Comparison of ENCODE assay signal across 18 cellular contexts in genomic region chr7:98322331-98323260, GRCh38. TPM values are rescaled to one million over a fixed set of nuclear protein-coding genes. Genes with fewer than 3 reads are reported as not detected.
DNase-seq lines count a peak whose midpoint lies in the region; ATAC-seq, FAIRE-seq and TF ChIP-seq lines count a peak whose summit lies in the region.
"Had no signal": no experiment of that assay in that cellular context is flagged by ENCODE, and none has a peak within 500 bp of the region (broad histone marks: within the 10 kb centered on the region; RNA-seq: fewer than 3 reads in every experiment).

No MANE protein-coding gene starts in this region.

- TF ChIP-seq EP300 in HepG2 (IDR thresholded peaks at IDR 0.05; ENCODE audit: low read depth in 2 of 2, low read length in 2 of 2) (no peak), HepG2 (CRISPR knock-in tag; IDR thresholded peaks at IDR 0.05; ENCODE audit: borderline replicate concordance) (no peak)

- peaks cover 30% of the 10 kb centered on the region for H3K79me2 ChIP-seq in PC-3 (ENCODE audit: low read length)
- H3K79me2 ChIP-seq in HepG2 (ENCODE audit: insufficient read depth, low read length), result peaks cover 2% of the 10 kb centered on the region

- H3K36me3 ChIP-seq in PC-3 (ENCODE audit: low read depth, low read length) (no peaks in the 10 kb centered on the region), endodermal cell (ENCODE audit: control insufficient read depth, insufficient read depth, low read length) (peaks cover 2% of the 10 kb centered on the region), HepG2 (replicated peaks in 1 of 2; ENCODE audit: control insufficient read depth in 1 of 2, insufficient read depth in 2 of 2, low read length in 2 of 2) (peaks cover 1 to 8% of the 10 kb centered on the region in 2 experiments; a peak in 1 of 5 replicates)
- H3K36me3 ChIP-seq: HAP-1 had no signal

- DNase-seq in COLO668 (lab: John Stamatoyannopoulos, UW; ENCODE audit: unreplicated experiment), result peak; percentile 4
- DNase-seq in PC-3, result peak; percentile 2
- peak; percentile 64 for DNase-seq in endodermal cell
- peak; percentile 7 for DNase-seq in HepG2 (ENCODE audit: low spot score)
- no peak for DNase-seq in HCEC 1CT
- no peak for DNase-seq in stimulated activated CD8-positive, alpha-beta memory T cell treated with anti-CD3 and anti-CD28 coated beads, Interleukin-4, amount 100 ng/mL, for 48 hours
- no peak for DNase-seq in NCI-H345 (lab: John Stamatoyannopoulos, UW)
- DNase-seq: activated CD4-positive, alpha-beta T cell treated with anti-CD3 and anti-CD28 coated beads, Interleukin-2, amount 10 ng/mL, durations not matched to agents 24 days and 14 days; activated CD8-positive, alpha-beta memory T cell treated with anti-CD3 and anti-CD28 coated beads, Interleukin-2, amount 50 U/mL, for 4 hours; activated effector memory CD4-positive, alpha-beta T cell treated with Interleukin-2 at 50 U/mL for 16 hours; CD4-positive, alpha-beta memory T cell; central memory CD4-positive, alpha-beta T cell; DMS79; effector CD8-positive, alpha-beta T cell; Kasumi-1; NCI-H1105 had no signal

- no peak for TF ChIP-seq RAD21 in HepG2 (CRISPR knock-in tag; IDR thresholded peaks at IDR 0.05)

- H3K4me1 ChIP-seq in PC-3 (ENCODE audit: insufficient read depth, low read length), result no peaks in the 10 kb centered on the region
- peaks cover 9% of the 10 kb centered on the region for H3K4me1 ChIP-seq in endodermal cell (ENCODE audit: control insufficient read depth, insufficient read depth, low read length)
- H3K4me1 ChIP-seq in HepG2 (ENCODE audit: insufficient read depth, low read length), result no peaks in the 10 kb centered on the region
- H3K4me1 ChIP-seq: HAP-1 had no signal

- H2AFZ ChIP-seq in PC-3 (ENCODE audit: low read length) (no peak overlapping the region), HepG2 (ENCODE audit: low read length) (no peak overlapping the region)

- peak overlapping the region; percentile 45 for H3K27ac Mint-ChIP-seq in endodermal cell
- H3K27ac Mint-ChIP-seq: activated CD4-positive, alpha-beta T cell treated with anti-CD3 and anti-CD28 coated beads, Interleukin-2, amount 10 ng/mL, durations not matched to agents 24 days and 14 days; CD4-positive, alpha-beta memory T cell had no signal

- H3K9me3 ChIP-seq in PC-3 (ENCODE audit: low read length), result no peaks in the 10 kb centered on the region
- H3K9me3 ChIP-seq in endodermal cell (ENCODE audit: control insufficient read depth, low read length), result peaks cover 2% of the 10 kb centered on the region
- no peaks in the 10 kb centered on the region for H3K9me3 ChIP-seq in HepG2 (ENCODE audit: low read length)
- H3K9me3 ChIP-seq: HAP-1 had no signal

- peak; percentile 38; the same call in 1 of the 2 replicates for TF ChIP-seq CTCF in PC-3 (conservative IDR thresholded peaks at IDR 0.05; ENCODE audit: low read depth, low read length)
- TF ChIP-seq CTCF in endodermal cell (conservative IDR thresholded peaks at IDR 0.05), result peak; percentile 48
- peak; percentile 26; the same call in 1 of the 2 replicates for TF ChIP-seq CTCF in HepG2 (CRISPR knock-in tag; IDR thresholded peaks at IDR 0.05)

- no peaks in the 10 kb centered on the region for H3K27me3 Mint-ChIP-seq in endodermal cell (ENCODE audit: insufficient read depth)

- 0 out of 2 replicates have a peak, but pooled peaks cover 3% of the 10 kb centered on the region for H4K20me1 ChIP-seq in PC-3 (ENCODE audit: low read length)
- H4K20me1 ChIP-seq in HepG2 (ENCODE audit: insufficient read depth, low read length), result peaks cover 4% of the 10 kb centered on the region; the same call in 1 of the 2 replicates

- no peak for TF ChIP-seq POLR2A in HepG2 (IDR thresholded peaks at IDR 0.05; ENCODE audit: insufficient read depth in 1 of 2, low read depth in 2 of 2, low read length in 2 of 2)

- CTCF ChIA-PET in PC-3 (lab: Charles Lee), result no interaction called here
- CTCF ChIA-PET in HepG2 (lab: Yijun Ruan, JAX; ENCODE audit: low intra/inter-chr PET ratio, low total read pairs), result no interaction called here

- H3F3A ChIP-seq in PC-3 (ENCODE audit: low read length, unreplicated experiment), result no peaks in the 10 kb centered on the region

- H3K4me1 Mint-ChIP-seq in endodermal cell, result peaks cover 22% of the 10 kb centered on the region
- H3K4me1 Mint-ChIP-seq: activated CD4-positive, alpha-beta T cell treated with anti-CD3 and anti-CD28 coated beads, Interleukin-2, amount 10 ng/mL, durations not matched to agents 24 days and 14 days; CD4-positive, alpha-beta memory T cell had no signal

- in situ Hi-C loops in HepG2 (cut with HindIII; ENCODE audit: extremely low pct_ligation_motif_present, low pct_unique_long_range_greater_than_20kb), result no loop called here

- H3K4me2 ChIP-seq in PC-3 (ENCODE audit: low read length) (no peak overlapping the region), HepG2 (ENCODE audit: low read depth, low read length) (no peak overlapping the region)

- H3K27me3 ChIP-seq in PC-3 (ENCODE audit: low read length) (no peaks in the 10 kb centered on the region), endodermal cell (ENCODE audit: control insufficient read depth, insufficient read depth, low read length, poor library complexity, severe bottlenecking) (no peaks in the 10 kb centered on the region), HepG2 (ENCODE audit: control insufficient read depth in 1 of 2, insufficient read depth in 2 of 2, low read length in 2 of 2) (no peaks in the 10 kb centered on the region)

- FAIRE-seq in HepG2 (lab: Jason Lieb, UNC), result no peak

- WGBS in endodermal cell (ENCODE audit: insufficient coverage in 1 of 2, insufficient read length in 1 of 2), 2 experiments, result 89 to 90% methylated on average over 20 to 24 of the region's 24 CpGs
- WGBS in HepG2 (ENCODE audit: low lambda C conversion rate), result 94% methylated on average over 24 of the region's 24 CpGs

- H3K36me3 Mint-ChIP-seq in endodermal cell (ENCODE audit: low read depth), result peaks cover 14% of the 10 kb centered on the region

- ATAC-seq in PC-3 (peak; percentile 75; the same call in 1 of the 2 replicates), HepG2 (peak; percentile 65), GM21786 (IDR thresholded peaks at IDR 0.05; ENCODE audit: unreplicated experiment) (no peak)

- POLR2A ChIA-PET in PC-3 (lab: Charles Lee; ENCODE audit: unreplicated experiment), result no interaction called here
- POLR2A ChIA-PET in HepG2 (lab: Yijun Ruan, JAX), result no interaction called here

- no peaks in the 10 kb centered on the region for H3K9me2 ChIP-seq in PC-3 (replicated peaks; ENCODE audit: low read length)

- intact Hi-C loops in PC-3 (cut with micrococcal nuclease), result no loop called here
- intact Hi-C loops in HepG2 (cut with micrococcal nuclease; ENCODE audit: unreplicated experiment), result no loop called here

- H3K9ac ChIP-seq in PC-3 (ENCODE audit: low read length), result no peak overlapping the region
- no peak overlapping the region for H3K9ac ChIP-seq in endodermal cell (ENCODE audit: extremely low read depth, low read length, poor library complexity, severe bottlenecking)
- no peak overlapping the region for H3K9ac ChIP-seq in HepG2 (ENCODE audit: insufficient read depth, low read depth, low read length)

- peaks cover 6% of the 10 kb centered on the region for H3K9me3 Mint-ChIP-seq in endodermal cell
- H3K9me3 Mint-ChIP-seq: activated CD4-positive, alpha-beta T cell treated with anti-CD3 and anti-CD28 coated beads, Interleukin-2, amount 10 ng/mL, durations not matched to agents 24 days and 14 days had no signal

- no peak overlapping the region for H3K4me3 Mint-ChIP-seq in endodermal cell
- H3K4me3 Mint-ChIP-seq: activated CD4-positive, alpha-beta T cell treated with anti-CD3 and anti-CD28 coated beads, Interleukin-2, amount 10 ng/mL, durations not matched to agents 24 days and 14 days had no signal

- H3K4me3 ChIP-seq in PC-3 (ENCODE audit: low read length) (no peak overlapping the region), endodermal cell (ENCODE audit: low read length) (no peak overlapping the region), HepG2 (replicated peaks in 1 of 3; ENCODE audit: insufficient read depth in 1 of 3, low read depth in 2 of 3, low read length in 3 of 3) (no peak overlapping the region)
- H3K4me3 ChIP-seq: HAP-1 had no signal

- BruUV-seq in PC-3 (replicated peaks; lab: Mats Ljungman, UMichigan) (no TSS peak), HepG2 (replicated peaks; lab: Mats Ljungman, UMichigan) (no TSS peak)

- H3K27ac ChIP-seq in PC-3 (ENCODE audit: low read length) (no peak overlapping the region), endodermal cell (ENCODE audit: low read depth, low read length) (no peak overlapping the region), HepG2 (ENCODE audit: extremely low read length, insufficient read depth, low read length) (no peak overlapping the region)

RNA-seq across cellular contexts. Expression of gene BRI3, which starts 41.1 kb away (rescaled TPM):
- total RNA-seq in PC-3 (2014; rRNA removed) (52.5 and 55.0 TPM in 2 replicates), endodermal cell (100 to 1,000 TPM; 130 to 152 TPM), HepG2 (2016; rRNA removed; fragmentation: Illumina TruSeq; extraction: Trizol) (37.2 and 54.0 TPM in 2 replicates)
- 158 TPM for polyA plus RNA-seq in endodermal cell (2013, experiment 1 of 2)
- polyA plus RNA-seq in endodermal cell (2013, experiment 2 of 2), result 139 TPM
- total RNA-seq in HepG2 (2016; cell fraction: cytosol; rRNA removed; fragmentation: Illumina TruSeq; extraction: Trizol; ENCODE audit: low read depth), result 362 and 379 TPM in 2 replicates
- total RNA-seq in HepG2 (2016; cell fraction: insoluble cytoplasmic fraction; rRNA removed; fragmentation: Illumina TruSeq; extraction: Trizol), result 32.4 and 58.8 TPM in 2 replicates
- total RNA-seq in HepG2 (2016; cell fraction: membrane; rRNA removed; fragmentation: Illumina TruSeq; extraction: Trizol), result 234 and 253 TPM in 2 replicates
- 25.6 and 29.4 TPM in 2 replicates for total RNA-seq in HepG2 (2016; cell fraction: nucleus; rRNA removed; fragmentation: Illumina TruSeq; extraction: Trizol)
- polyA plus RNA-seq in HepG2 (2011; rRNA removed), result 103 and 113 TPM in 2 replicates
- 80.0 TPM in 2 replicates for polyA plus RNA-seq in HepG2 (2011; cell fraction: cytosol; rRNA removed)
- polyA plus RNA-seq in HepG2 (2011; cell fraction: nucleus; rRNA removed), result 27.5 and 33.8 TPM in 2 replicates
- 83.2 and 95.1 TPM in 2 replicates for polyA plus RNA-seq in HepG2 (2012)
- 889 and 952 TPM in 2 replicates for polyA plus RNA-seq in HepG2 (2016; cell fraction: cytosol; fragmentation: Illumina TruSeq; extraction: Trizol; ENCODE audit: low read depth)
- polyA plus RNA-seq in HepG2 (2016; cell fraction: insoluble cytoplasmic fraction; fragmentation: Illumina TruSeq; extraction: Trizol; ENCODE audit: low read depth), result 61.2 and 81.9 TPM in 2 replicates
- 488 and 495 TPM in 2 replicates for polyA plus RNA-seq in HepG2 (2016; cell fraction: membrane; fragmentation: Illumina TruSeq; extraction: Trizol; ENCODE audit: low read depth)
- 59.1 and 78.9 TPM in 2 replicates for polyA plus RNA-seq in HepG2 (2016; cell fraction: nucleus; fragmentation: Illumina TruSeq; extraction: Trizol; ENCODE audit: insufficient read depth, low read depth)
- polyA minus RNA-seq in HepG2 (2011; rRNA and poly(A)+ RNA removed; ENCODE audit: low replicate concordance), result 61.6 and 63.3 TPM in 2 replicates
- 27.4 and 34.8 TPM in 2 replicates for polyA minus RNA-seq in HepG2 (2011; cell fraction: cytosol; rRNA and poly(A)+ RNA removed)
- polyA minus RNA-seq in HepG2 (2011; cell fraction: nucleus; rRNA and poly(A)+ RNA removed), result 22.8 and 23.6 TPM in 2 replicates

Comparison
In these comparisons a context has a peak if more than half of its experiments do, and no peak if none do; other contexts are left out.
1. DNase-seq: peak in COLO668 (single experiment), PC-3 (single experiment), endodermal cell (single experiment) and HepG2 (single experiment); none in HCEC 1CT (single experiment), stimulated activated CD8-positive, alpha-beta memory T cell treated with anti-CD3 and anti-CD28 coated beads, Interleukin-4, amount 100 ng/mL, for 48 hours (single experiment) and NCI-H345 (single experiment).
2. Peak in every context shown above with its lines, with median percentiles within 50 percentile points of each other: CTCF ChIP-seq.